In genomic region chr12:120190985-120191480, GRCh38 we compare ENCODE assay signal across 26 cellular contexts.
"Had no signal": no experiment of that assay in that cellular context is flagged by ENCODE, and none has a peak within 500 bp of the region (broad histone marks: within the 10 kb centered on the region; RNA-seq: fewer than 3 reads in every experiment).

No MANE protein-coding gene starts in this region.

- H3K27ac Mint-ChIP-seq: activated B cell treated with CpG ODN at 0.5 μM for 24 hours, immature natural killer cell, naive B cell, neural progenitor cell, T-helper 17 cell had no signal

- H3K4me3 ChIP-seq: breast epithelium, coronary artery, esophagus muscularis mucosa, hepatocyte, left lung, lung, neural progenitor cell, spleen, tibial artery had no signal

- H3K27me3 ChIP-seq: breast epithelium, esophagus muscularis mucosa, hepatocyte, left lung, neural progenitor cell, spleen, tibial artery had no signal

- H3K9ac ChIP-seq: neural progenitor cell had no signal

- H3K9me3 Mint-ChIP-seq: activated B cell treated with CpG ODN at 0.5 μM for 24 hours, immature natural killer cell, naive B cell, neural progenitor cell had no signal

- H3K27ac ChIP-seq: breast epithelium, coronary artery, esophagus muscularis mucosa, hepatocyte, left lung, neural progenitor cell, spleen, tibial artery had no signal

- H3K9me3 ChIP-seq: breast epithelium, esophagus muscularis mucosa, left lung, spleen, tibial artery had no signal

- H3K27me3 Mint-ChIP-seq: activated B cell treated with CpG ODN at 0.5 μM for 24 hours; activated CD4-positive, alpha-beta T cell treated with anti-CD3 and anti-CD28 coated beads for 36 hours; activated naive CD8-positive, alpha-beta T cell; naive B cell; T-helper 17 cell had no signal

- FAIRE-seq: frontal cortex had no signal

- DNase-seq: activated B cell treated with CpG ODN at 0.5 μM for 24 hours; activated CD4-positive, alpha-beta T cell treated with anti-CD3 and anti-CD28 coated beads for 36 hours; activated CD4-positive, alpha-beta T cell treated with anti-CD3 and anti-CD28 coated beads, Interleukin-2, amount 50 U/mL, for 4 hours; activated CD8-positive, alpha-beta memory T cell treated with anti-CD3 and anti-CD28 coated beads for 24 hours; activated CD8-positive, alpha-beta memory T cell treated with anti-CD3 and anti-CD28 coated beads, Interleukin-2, amount 50 U/mL, for 4 hours; activated gamma-delta T cell treated with Interleukin-2 at 50 U/mL for 16 hours; amniotic stem cell; glutamatergic neuron; immature natural killer cell; left lung; naive B cell; retina; spleen; stimulated activated CD4-positive, alpha-beta T cell treated with anti-CD3 and anti-CD28 coated beads, Interleukin-4, amount 100 ng/mL, for 1 hour; stimulated activated naive CD4-positive, alpha-beta T cell treated with Interleukin-2 at 50 U/mL for 16 hours; substantia nigra; T-helper 17 cell; tibial artery had no signal

- H3K4me3 Mint-ChIP-seq: activated B cell treated with CpG ODN at 0.5 μM for 24 hours; activated CD4-positive, alpha-beta T cell treated with anti-CD3 and anti-CD28 coated beads for 36 hours; T-helper 17 cell had no signal

- H3K36me3 ChIP-seq: breast epithelium had no signal
